Comparison of ENCODE assay signal across 12 cellular contexts in the genomic region with DNA sequence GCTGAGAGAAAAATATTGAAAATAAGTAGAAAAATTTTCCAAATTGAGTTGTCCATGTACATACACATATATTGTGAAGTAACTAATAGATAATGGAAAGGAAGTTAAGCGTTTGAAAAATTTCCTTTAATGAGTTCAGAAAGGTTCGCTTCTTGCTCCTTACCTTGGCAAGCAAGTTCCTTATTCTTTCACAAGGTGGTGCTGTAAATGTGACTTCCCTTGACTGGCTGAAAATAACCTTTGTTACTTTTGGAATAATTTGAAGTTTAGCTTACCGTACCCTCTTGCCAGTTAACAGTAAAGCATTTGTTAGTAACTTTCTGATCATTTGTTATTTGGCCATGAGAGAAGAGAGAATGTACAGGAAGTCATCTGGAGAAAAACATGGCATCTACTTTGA. TPM values are rescaled to one million over a fixed set of nuclear protein-coding genes. Genes with fewer than 3 reads are reported as not detected.
DNase-seq lines count a peak whose midpoint lies in the region; ATAC-seq, FAIRE-seq and TF ChIP-seq lines count a peak whose summit lies in the region.
"Had no signal": no experiment of that assay in that cellular context is flagged by ENCODE, and none has a peak within 500 bp of the region (broad histone marks: within the 10 kb centered on the region; RNA-seq: fewer than 3 reads in every experiment).

No MANE protein-coding gene starts in this region.

- CTCF ChIA-PET in A549 (lab: Yijun Ruan, JAX): no interaction called here

- H3K9me3 ChIP-seq in A549 (no peaks in the 10 kb centered on the region), GM23248 (ENCODE audit: low read depth) (no peaks in the 10 kb centered on the region)

- H3K36me3 ChIP-seq in GM23248 (ENCODE audit: low read depth): no peaks in the 10 kb centered on the region

- no peak overlapping the region for H3K4me3 ChIP-seq in A549
- H3K4me3 ChIP-seq in foreskin fibroblast (ENCODE audit: low read depth in 1 of 2, low read length in 2 of 2): no peak overlapping the region
- H3K4me3 ChIP-seq in GM23248: no peak overlapping the region

- H4K20me1 ChIP-seq in GM23248 (ENCODE audit: insufficient read depth): no peaks in the 10 kb centered on the region

- POLR2A ChIA-PET in A549 (lab: Yijun Ruan, JAX): no interaction called here

- WGBS in A549 (ENCODE audit: missing lambda C conversion rate): 41% methylated on average over 3 of the region's 3 CpGs
- WGBS in GM23248 (ENCODE audit: low coverage in 1 of 2, low lambda C conversion rate in 2 of 2, missing lambda C conversion rate in 2 of 2), 2 experiments: 55 to 61% methylated on average over 3 of the region's 3 CpGs

- FAIRE-seq in A549 (lab: Jason Lieb, UNC): no peak

- DNase-seq in A549 (ENCODE audit: low read depth in 1 of 2, low spot score in 1 of 2): peak in 1 of 2 experiments; percentile 12
- peak; percentile 7 for DNase-seq in RKO (ENCODE audit: low spot score)
- no peak for DNase-seq in foreskin fibroblast
- DNase-seq in GM23248: no peak
- DNase-seq in substantia nigra (lab: John Stamatoyannopoulos, UW): no peak
- DNase-seq: activated B cell treated with CpG ODN at 0.5 μM for 24 hours; activated naive CD4-positive, alpha-beta T cell; IMR-90 had no signal

- no peak overlapping the region for H3K9ac ChIP-seq in GM23248

- TF ChIP-seq POLR2A in A549 (IDR thresholded peaks at IDR 0.05; ENCODE audit: low read length): no peak

- no peak overlapping the region for H3K4me2 ChIP-seq in A549
- no peak overlapping the region for H3K4me2 ChIP-seq in GM23248 (ENCODE audit: unreplicated experiment)

- no peak overlapping the region for H2AFZ ChIP-seq in GM23248

- TF ChIP-seq EP300 in A549 (IDR thresholded peaks at IDR 0.05): no peak

- no peak for ATAC-seq in A549
- ATAC-seq in GM19351 (IDR thresholded peaks at IDR 0.05; ENCODE audit: unreplicated experiment): no peak
- no peak for ATAC-seq in GM19463 (IDR thresholded peaks at IDR 0.05; ENCODE audit: unreplicated experiment)

- TF ChIP-seq CTCF in A549 (IDR thresholded peaks at IDR 0.05) (no peak), GM12874 (IDR thresholded peaks at IDR 0.05; ENCODE audit: insufficient read depth, low read depth, low read length) (peak; percentile 17; the same call in 1 of the 2 replicates), foreskin fibroblast (IDR thresholded peaks at IDR 0.05; ENCODE audit: low read depth, low read length) (peak; percentile 17)

- TF ChIP-seq RAD21 in A549 (conservative IDR thresholded peaks at IDR 0.05 in 1 of 2, IDR thresholded peaks at IDR 0.05 in 1 of 2): 0 out of 5 replicates have a peak, but pooled peaks of 1 of the 2 experiments have one; percentile 8

- H3K4me1 ChIP-seq in A549 (no peaks in the 10 kb centered on the region), GM23248 (ENCODE audit: insufficient read depth) (no peaks in the 10 kb centered on the region)

- no peaks in the 10 kb centered on the region for H3F3A ChIP-seq in GM23248 (ENCODE audit: insufficient read depth)

- H3K27ac ChIP-seq in A549 (no peak overlapping the region), GM23248 (no peak overlapping the region), substantia nigra (ENCODE audit: low read depth, low read length, poor library complexity, severe bottlenecking) (no peak overlapping the region)

- H3K9me2 ChIP-seq in GM23248 (ENCODE audit: insufficient read depth): no peaks in the 10 kb centered on the region

- in situ Hi-C loops in GM23248 (cut with MboI): no loop called here

- no peaks in the 10 kb centered on the region for H3K79me2 ChIP-seq in GM23248 (ENCODE audit: insufficient read depth)

- H3K27me3 ChIP-seq in GM23248 (replicated peaks; ENCODE audit: insufficient read depth): no peaks in the 10 kb centered on the region

TF ChIP-seq in A549, 52 proteins besides CTCF, POLR2A, EP300 and RAD21:
- TF ChIP-seq EHMT2 (IDR thresholded peaks at IDR 0.05; ENCODE audit: low read depth) (no peak), SMC3 (IDR thresholded peaks at IDR 0.05) (0 out of 3 replicates have a peak, but pooled peaks have one; percentile 15)
TF ChIP-seq in A549: peak in this region for 1.

RNA-seq across cellular contexts. Expression of a gene that starts 41.6 kb away (rescaled TPM):
- polyA plus RNA-seq in A549 (2011; rRNA removed) (not detected in 2 replicates), A549 (2017; fragmentation: RNase III; extraction: RNeasy Plus Mini Kit Qiagen cat#74134 plus additional on column Dnase treatment) (not detected in 3 replicates), GM23248 (2016; fragmentation: Nextera tagmentation; extraction: Ambion mirVana) (not detected in 2 replicates)
- polyA plus RNA-seq in A549 (2012; cell fraction: cytosol; rRNA removed): not detected in 2 replicates
- polyA plus RNA-seq in A549 (2012; cell fraction: nucleus; rRNA removed): not detected in 2 replicates
- not detected in 2 replicates for polyA minus RNA-seq in A549 (2011; rRNA and poly(A)+ RNA removed)
- total RNA-seq in GM23248 (2014; rRNA removed; shearing (Covaris generic)): not detected in 2 replicates
- total RNA-seq: activated B cell treated with CpG ODN at 0.5 μM for 24 hours, IMR-90, liver had no signal
- polyA plus RNA-seq: IMR-90, liver had no signal
